In the genomic region with DNA sequence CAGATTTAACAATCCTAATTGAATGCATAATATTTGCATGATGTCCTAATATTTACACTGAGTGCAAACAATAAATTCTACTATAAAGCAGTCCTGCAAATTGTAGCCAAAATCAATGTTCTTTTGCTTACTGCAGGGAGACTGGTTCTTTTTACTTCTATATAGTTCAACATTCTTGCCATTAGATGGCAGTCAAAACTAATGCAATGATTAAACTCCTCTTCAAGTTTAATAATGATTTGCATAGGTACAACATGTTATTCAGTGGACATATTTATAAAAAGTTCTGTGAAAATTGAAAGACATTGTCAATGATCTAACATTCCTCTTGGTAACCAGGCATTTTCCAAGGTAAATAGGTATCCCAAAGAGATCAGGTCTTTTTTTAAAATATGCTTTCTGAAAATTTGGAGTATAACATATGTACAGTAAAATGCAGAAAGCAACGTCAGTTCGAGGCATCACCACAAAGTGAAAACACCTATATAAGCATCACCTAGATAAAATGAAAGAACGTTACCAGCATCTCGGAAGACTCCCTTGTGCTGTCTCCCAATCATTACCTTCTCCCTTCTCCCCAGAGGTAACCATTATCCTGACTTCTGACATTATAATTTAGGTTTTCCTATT, we compare ENCODE assay signal across 8 cellular contexts. TPM values are rescaled to one million over a fixed set of nuclear protein-coding genes. Genes with fewer than 3 reads are reported as not detected.
DNase-seq lines count a peak whose midpoint lies in the region; ATAC-seq and TF ChIP-seq lines count a peak whose summit lies in the region.

No MANE protein-coding gene starts in this region.

- no peak overlapping the region for H3K4me2 ChIP-seq in IMR-90 (ENCODE audit: low read depth, low read length)
- no peak overlapping the region for H3K4me2 ChIP-seq in OCI-LY1 (ENCODE audit: low read length)

- no peaks in the 10 kb centered on the region for H3K4me1 ChIP-seq in IMR-90 (ENCODE audit: control insufficient read depth, insufficient read depth, low read length)
- peaks cover 5% of the 10 kb centered on the region for H3K4me1 ChIP-seq in OCI-LY1 (ENCODE audit: insufficient read depth, low read length, severe bottlenecking)

- no peaks in the 10 kb centered on the region for H3K79me1 ChIP-seq in IMR-90 (ENCODE audit: low read depth in 1 of 2, low read length in 2 of 2)

- H2AFZ ChIP-seq in IMR-90 (replicated peaks; ENCODE audit: low read length, poor library complexity): no peak overlapping the region
- H2AFZ ChIP-seq in OCI-LY1 (ENCODE audit: low read length): no peak overlapping the region

- no CpG with 5 or more reads among the region's 4 CpGs for WGBS in IMR-90 (ENCODE audit: extremely low coverage in 2 of 2, insufficient read length in 1 of 2), 2 experiments

- BruUV-seq in IMR-90 (replicated peaks; lab: Mats Ljungman, UMichigan): no TSS peak

- no peak overlapping the region for H4K91ac ChIP-seq in IMR-90 (ENCODE audit: insufficient read depth, low read depth, low read length)

- no peaks in the 10 kb centered on the region for H3K9me1 ChIP-seq in IMR-90 (ENCODE audit: insufficient read depth, low read length)

- no peaks in the 10 kb centered on the region for H3F3A ChIP-seq in OCI-LY1 (ENCODE audit: insufficient read depth, low read length)

- H3K36me3 ChIP-seq in IMR-90 (ENCODE audit: control insufficient read depth, insufficient read depth, low read length) (no peaks in the 10 kb centered on the region), OCI-LY1 (ENCODE audit: insufficient read depth, low read length) (no peaks in the 10 kb centered on the region)

- no peak overlapping the region for H2BK5ac ChIP-seq in IMR-90 (ENCODE audit: low read depth, low read length, poor library complexity, severe bottlenecking)

- dilution Hi-C loops in IMR-90 (cut with HindIII; ENCODE audit: low sequenced_read_pairs, unreplicated experiment): no loop called here

- H3K14ac ChIP-seq in IMR-90 (replicated peaks; ENCODE audit: low read depth, low read length): no peak overlapping the region

- no peak overlapping the region for H2AK5ac ChIP-seq in IMR-90 (ENCODE audit: low read depth, low read length)

- H2BK120ac ChIP-seq in IMR-90 (ENCODE audit: low read depth, low read length): no peak overlapping the region

- H4K20me1 ChIP-seq in IMR-90 (ENCODE audit: insufficient read depth, low read length) (no peaks in the 10 kb centered on the region), OCI-LY1 (ENCODE audit: insufficient read depth, low read length) (no peaks in the 10 kb centered on the region)

- peaks cover 17% of the 10 kb centered on the region for H3K27me3 ChIP-seq in IMR-90 (ENCODE audit: control insufficient read depth, insufficient read depth, low read length)
- no peaks in the 10 kb centered on the region for H3K27me3 ChIP-seq in OCI-LY1 (ENCODE audit: insufficient read depth, low read length)
- H3K27me3 ChIP-seq in dorsolateral prefrontal cortex: peaks cover 0 to 7% (median 0%) of the 10 kb centered on the region in 45 donors

- H3K79me2 ChIP-seq in OCI-LY1 (ENCODE audit: insufficient read depth, low read length): no peaks in the 10 kb centered on the region

- H3K9me3 ChIP-seq in IMR-90 (ENCODE audit: control insufficient read depth, insufficient read depth, low read length): peaks cover 2% of the 10 kb centered on the region; the same call in 1 of the 2 replicates
- 0 out of 2 replicates have a peak, but pooled peaks cover 4% of the 10 kb centered on the region for H3K9me3 ChIP-seq in OCI-LY1 (ENCODE audit: low read length)

- no peak overlapping the region for H3K4ac ChIP-seq in IMR-90 (ENCODE audit: low read depth, low read length)

- no peak overlapping the region for H4K8ac ChIP-seq in IMR-90 (ENCODE audit: low read depth in 2 of 2, low read length in 2 of 2)

- TF ChIP-seq CTCF in IMR-90 (conservative IDR thresholded peaks at IDR 0.05; ENCODE audit: low read depth, low read length): peak; percentile 78
- peak; percentile 63; the same call in 1 of the 2 replicates for TF ChIP-seq CTCF in OCI-LY1 (IDR thresholded peaks at IDR 0.05; ENCODE audit: low read length)
- peak; percentile 48 to 89 (median 70) for TF ChIP-seq CTCF in dorsolateral prefrontal cortex (IDR thresholded peaks at IDR 0.05 in 54 of 56, conservative IDR thresholded peaks at IDR 0.05 in 2 of 56; ENCODE audit: low read depth in 1 of 56, partially characterized antibody in 56 of 56)

- no peak overlapping the region for H2BK20ac ChIP-seq in IMR-90 (ENCODE audit: low read depth, low read length)

- CTCF ChIA-PET in IMR-90 (lab: Yijun Ruan, JAX): no interaction called here

- H2BK15ac ChIP-seq in IMR-90 (ENCODE audit: low read depth, low read length): no peak overlapping the region

- POLR2A ChIA-PET in IMR-90 (lab: Charles Lee; ENCODE audit: unreplicated experiment): no interaction called here

- H3K56ac ChIP-seq in IMR-90 (ENCODE audit: extremely low read depth, insufficient read depth, low read length): no peak overlapping the region

- no peak overlapping the region for H3K27ac ChIP-seq in IMR-90 (ENCODE audit: insufficient read depth, low read length)
- no peak overlapping the region for H3K27ac ChIP-seq in OCI-LY1 (ENCODE audit: low read depth, low read length, poor library complexity, severe bottlenecking)
- no peak overlapping the region for H3K27ac ChIP-seq in dorsolateral prefrontal cortex

- no peak overlapping the region for H3K18ac ChIP-seq in IMR-90 (ENCODE audit: low read depth, low read length)

- in situ Hi-C loops in IMR-90 (cut with MboI; ENCODE audit: low sequenced_read_pairs): no loop called here

- intact Hi-C loops in IMR-90 (cut with micrococcal nuclease) (loop anchor here (1.0 to 5.0 kb wide), 5 partner anchors 133 to 412 kb away; no protein-coding TSS in a partner anchor), dorsolateral prefrontal cortex (cut with DNase I) (loop anchor here in 1 of 2 donors (5.0 kb wide), 2 partner anchors 374 to 409 kb away; no protein-coding TSS in a partner anchor)

- H3K9ac ChIP-seq in IMR-90 (ENCODE audit: low read depth, low read length) (no peak overlapping the region), OCI-LY1 (ENCODE audit: low read length) (no peak overlapping the region)

- DNase-seq in DMS 273 treated with DMSO at 0.1 percent for 48 hours (lab: John Stamatoyannopoulos, UW) (peak; percentile 36), IMR-90 (peak; percentile 65), dorsolateral prefrontal cortex (no peak), middle frontal gyrus (ENCODE audit: extremely low spot score, low spot score) (peak; percentile 44), T-helper 9 cell (no peak)

- no peak overlapping the region for H3K23ac ChIP-seq in IMR-90 (ENCODE audit: low read depth, low read length)

- H4K5ac ChIP-seq in IMR-90 (ENCODE audit: low read depth, low read length): no peak overlapping the region

- TF ChIP-seq POLR2A in IMR-90 (IDR thresholded peaks at IDR 0.05; ENCODE audit: low read depth, low read length): no peak

- ATAC-seq in IMR-90 (ENCODE audit: low read depth) (peak; percentile 82), GM18520 (IDR thresholded peaks at IDR 0.05; ENCODE audit: unreplicated experiment) (no peak), GM19452 (IDR thresholded peaks at IDR 0.05; ENCODE audit: unreplicated experiment) (no peak)

- peak; percentile 81 for TF ChIP-seq RAD21 in IMR-90 (IDR thresholded peaks at IDR 0.05; ENCODE audit: low read length)

- H3K9me2 ChIP-seq in OCI-LY1 (ENCODE audit: low read depth, low read length): no peaks in the 10 kb centered on the region

- H2AK9ac ChIP-seq in IMR-90 (replicated peaks; ENCODE audit: low read depth, low read length, poor library complexity): no peak overlapping the region

- H3K4me3 ChIP-seq in IMR-90 (ENCODE audit: insufficient read depth, low read depth, low read length): no peak overlapping the region
- no peak overlapping the region for H3K4me3 ChIP-seq in OCI-LY1 (ENCODE audit: low read depth, low read length, poor library complexity, severe bottlenecking)
- H3K4me3 ChIP-seq in dorsolateral prefrontal cortex: no peak overlapping the region

TF ChIP-seq in IMR-90, 13 proteins besides CTCF, POLR2A, EP300 and RAD21:
- peak; percentile 62 for TF ChIP-seq SMC3 (IDR thresholded peaks at IDR 0.05; ENCODE audit: low read depth, low read length)
- no peak for TF ChIP-seq MXI1 (IDR thresholded peaks at IDR 0.05; ENCODE audit: borderline replicate concordance, low read depth, low read length)

RNA-seq across cellular contexts. Expression of gene FNBP1L, which starts 9.8 kb away (rescaled TPM):
- total RNA-seq in IMR-90 (2012; rRNA removed): 15.2 and 24.4 TPM in 2 replicates
- 7.1 and 9.3 TPM in 2 replicates for polyA plus RNA-seq in IMR-90 (2012; rRNA removed)
- 1.5 and 1.6 TPM in 2 replicates for polyA plus RNA-seq in IMR-90 (2012; cell fraction: cytosol; rRNA removed)
- 1.4 and 12.3 TPM in 2 replicates for polyA plus RNA-seq in IMR-90 (2012; cell fraction: nucleus; rRNA removed; ENCODE audit: low replicate concordance)
- 10 to 100 TPM; 12.4 to 32.1 (median 20.8) TPM for total RNA-seq in dorsolateral prefrontal cortex

Comparison
In these comparisons a context has a peak if more than half of its experiments do, and no peak if none do; other contexts are left out.
1. DNase-seq: peak in DMS 273 treated with DMSO at 0.1 percent for 48 hours (single experiment), IMR-90 (single experiment) and middle frontal gyrus (single experiment); none in dorsolateral prefrontal cortex (0 of 10) and T-helper 9 cell (single experiment).
2. Peak in every context shown above with its lines, with median percentiles within 50 percentile points of each other: CTCF ChIP-seq.